Comparison of ENCODE assay signal across 15 cellular contexts in the genomic region with DNA sequence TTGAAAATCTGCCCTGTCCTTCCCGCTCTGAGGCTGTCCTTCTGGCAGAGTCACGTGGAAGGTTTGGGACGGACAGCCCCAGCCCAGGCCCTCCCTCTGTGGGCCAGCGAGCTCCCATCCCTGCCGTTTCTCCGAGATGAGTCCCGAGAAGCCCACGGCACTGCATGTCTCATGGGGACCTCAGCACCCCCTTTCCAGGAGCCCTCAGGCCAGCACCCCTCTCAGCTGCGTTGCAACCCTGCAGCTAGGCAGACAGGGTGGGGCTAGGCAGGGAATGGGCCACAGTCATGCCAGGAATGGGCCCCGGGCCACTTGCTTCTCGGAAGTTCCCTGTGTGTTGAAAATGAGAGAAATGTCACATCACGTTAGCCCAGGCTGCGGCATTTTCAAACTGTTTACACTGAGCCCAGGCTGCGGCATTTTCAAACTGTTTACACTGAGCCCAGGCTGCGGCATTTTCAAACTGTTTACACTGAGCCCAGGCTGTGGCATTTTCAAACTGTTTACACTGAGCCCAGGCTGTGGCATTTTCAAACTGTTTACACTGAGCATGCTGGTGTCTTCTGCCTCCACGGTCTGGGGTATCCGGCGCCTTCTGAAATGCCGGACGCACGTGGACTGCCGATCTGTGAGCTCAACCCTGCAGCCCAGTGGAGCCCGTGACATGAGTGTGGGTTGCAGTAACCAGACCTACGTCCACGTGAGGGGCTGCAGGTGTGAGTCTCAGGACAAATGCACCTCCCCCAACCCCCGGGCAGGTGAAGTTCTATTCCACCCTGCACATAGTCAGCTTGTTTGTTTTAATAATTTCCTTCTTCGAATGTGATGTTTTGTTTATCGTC. TPM values are rescaled to one million over a fixed set of nuclear protein-coding genes. Genes with fewer than 3 reads are reported as not detected.
DNase-seq lines count a peak whose midpoint lies in the region; ATAC-seq, FAIRE-seq and TF ChIP-seq lines count a peak whose summit lies in the region.
"Had no signal": no experiment of that assay in that cellular context is flagged by ENCODE, and none has a peak within 500 bp of the region (broad histone marks: within the 10 kb centered on the region; RNA-seq: fewer than 3 reads in every experiment).

No MANE protein-coding gene starts in this region.

- H3K4me1 ChIP-seq in astrocyte (ENCODE audit: insufficient read depth, low read length) (peaks cover 34% of the 10 kb centered on the region), H9 (ENCODE audit: insufficient read depth, low read length) (no peaks in the 10 kb centered on the region)
- H3K4me1 ChIP-seq: BE2C had no signal

- no peak overlapping the region for H2BK15ac ChIP-seq in H9 (ENCODE audit: low read depth, low read length)

- H3K79me1 ChIP-seq in H9 (ENCODE audit: insufficient read depth, low read depth, low read length, poor library complexity, severe bottlenecking) = no peaks in the 10 kb centered on the region

- H3K4me2 ChIP-seq in astrocyte (ENCODE audit: low read length) (no peak overlapping the region), H9 (ENCODE audit: insufficient read depth, insufficient read length, low read length) (no peak overlapping the region)

- H3K4me3 Mint-ChIP-seq in astrocyte (ENCODE audit: unreplicated experiment) = no peak overlapping the region
- no peak overlapping the region for H3K4me3 Mint-ChIP-seq in mesothelial cell of epicardium
- H3K4me3 Mint-ChIP-seq in H9 = no peak overlapping the region
- H3K4me3 Mint-ChIP-seq: immature natural killer cell had no signal

- H3K18ac ChIP-seq in H9 (ENCODE audit: insufficient read length, low read depth, low read length) = no peak overlapping the region

- H2AFZ ChIP-seq in astrocyte (ENCODE audit: low read depth, low read length) (no peak overlapping the region), H9 (ENCODE audit: low read length) (no peak overlapping the region)

- H4K20me1 ChIP-seq in astrocyte (ENCODE audit: insufficient read depth, low read length) = peaks cover 63% of the 10 kb centered on the region
- no peaks in the 10 kb centered on the region for H4K20me1 ChIP-seq in H9 (ENCODE audit: control insufficient read depth, insufficient read depth, insufficient read length)

- intact Hi-C loops in left ventricle myocardium superior (cut with micrococcal nuclease) = no loop called here

- H3K36me3 Mint-ChIP-seq in astrocyte (ENCODE audit: low read depth, unreplicated experiment) (peaks cover 3% of the 10 kb centered on the region), mesothelial cell of epicardium (no peaks in the 10 kb centered on the region), H9 (ENCODE audit: insufficient read depth in 1 of 3, low read depth in 3 of 3) (peaks cover 0 to 18% (median 7%) of the 10 kb centered on the region in 3 experiments; a peak in 5 of 7 replicates)
- H3K36me3 Mint-ChIP-seq: immature natural killer cell had no signal

- H3K9ac ChIP-seq in astrocyte (ENCODE audit: low read length) = peak overlapping the region; percentile 24
- H3K9ac ChIP-seq in H9 (ENCODE audit: extremely low read depth, insufficient read length, low read length) = no peak overlapping the region

- H3K4ac ChIP-seq in H9 (ENCODE audit: low read depth, low read length) = no peak overlapping the region

- no peak overlapping the region; the same call in none of the 2 replicates for H3K14ac ChIP-seq in H9 (ENCODE audit: insufficient read depth, low read length)

- no peak overlapping the region for H4K5ac ChIP-seq in H9 (ENCODE audit: insufficient read length, low read depth, low read length)

- H2BK120ac ChIP-seq in H9 (ENCODE audit: low read depth, low read length, poor library complexity, severe bottlenecking) = no peak overlapping the region

- peak overlapping the region; percentile 42 for H3K27ac ChIP-seq in astrocyte (ENCODE audit: low read depth, low read length)
- no peak overlapping the region for H3K27ac ChIP-seq in H9 (ENCODE audit: insufficient read length, low read depth, low read length)

- no peaks in the 10 kb centered on the region for H3K27me3 ChIP-seq in astrocyte (ENCODE audit: insufficient read depth, low read length)
- H3K27me3 ChIP-seq in H9 (ENCODE audit: insufficient read depth, low read length) = no peaks in the 10 kb centered on the region
- H3K27me3 ChIP-seq: BE2C, brain microvascular endothelial cell had no signal

- no peak overlapping the region for H3K4me3 ChIP-seq in astrocyte (ENCODE audit: insufficient read depth, low read depth, low read length)

- no peak overlapping the region for H2BK20ac ChIP-seq in H9 (ENCODE audit: low read depth, low read length, poor library complexity, severe bottlenecking)

- DNase-seq in AG20443 (ENCODE audit: low spot score) (peak; percentile 80), astrocyte (ENCODE audit: low read depth) (no peak), left ventricle myocardium superior (peak; percentile 77), renal cortical epithelial cell (ENCODE audit: low read depth) (peak; percentile 47), mesothelial cell of epicardium (ENCODE audit: low spot score in 2 of 2, unreplicated experiment in 2 of 2) (no peak), H9 (no peak)
- DNase-seq: BE2C, brain microvascular endothelial cell, GOT3, immature natural killer cell, NCI-H748 treated with DMSO at 0.1 percent for 48 hours had no signal

- peaks cover 73% of the 10 kb centered on the region for H3K79me2 ChIP-seq in astrocyte (ENCODE audit: insufficient read depth, low read length)
- peaks cover 4% of the 10 kb centered on the region; the same call in 1 of the 2 replicates for H3K79me2 ChIP-seq in H9 (ENCODE audit: insufficient read depth, low read length)

- H3T11ph ChIP-seq in H9 (ENCODE audit: low read length) = no peak overlapping the region

- peak; percentile 83 for ATAC-seq in left ventricle myocardium superior
- no peak for ATAC-seq in HG03139 (IDR thresholded peaks at IDR 0.05; ENCODE audit: unreplicated experiment)
- ATAC-seq in HG02642 (IDR thresholded peaks at IDR 0.05; ENCODE audit: poor library complexity, unreplicated experiment) = no peak

- H3K23me2 ChIP-seq in H9 (ENCODE audit: insufficient read length, low read depth, low read length, poor library complexity, severe bottlenecking) = no peaks in the 10 kb centered on the region

- no peak overlapping the region for H2AK5ac ChIP-seq in H9 (ENCODE audit: insufficient read length, low read length)

- H3K27me3 Mint-ChIP-seq in astrocyte (ENCODE audit: low read depth, unreplicated experiment) (peaks cover 2% of the 10 kb centered on the region), mesothelial cell of epicardium (ENCODE audit: low read depth) (peaks cover 2% of the 10 kb centered on the region), H9 (ENCODE audit: low read depth) (no peaks in the 10 kb centered on the region)

- TF ChIP-seq CTCF in astrocyte (IDR thresholded peaks at IDR 0.05; ENCODE audit: insufficient read depth, low read depth, low read length) = no peak
- no peak for TF ChIP-seq CTCF in mesothelial cell of epicardium (IDR thresholded peaks at IDR 0.05; ENCODE audit: unreplicated experiment)
- TF ChIP-seq CTCF in H9 (conservative IDR thresholded peaks at IDR 0.05) = no peak

- H3K9me3 Mint-ChIP-seq in astrocyte (ENCODE audit: unreplicated experiment) = no peaks in the 10 kb centered on the region
- no peaks in the 10 kb centered on the region for H3K9me3 Mint-ChIP-seq in mesothelial cell of epicardium
- peaks cover 0 to 3% of the 10 kb centered on the region in 2 experiments; a peak in 1 of 5 replicates for H3K9me3 Mint-ChIP-seq in H9
- H3K9me3 Mint-ChIP-seq: immature natural killer cell had no signal

- FAIRE-seq in astrocyte (lab: Jason Lieb, UNC) = no peak
- FAIRE-seq: GM12892 had no signal

- H3K9me3 ChIP-seq in astrocyte (ENCODE audit: insufficient read depth, low read depth, low read length) = no peaks in the 10 kb centered on the region
- no peaks in the 10 kb centered on the region for H3K9me3 ChIP-seq in H9 (ENCODE audit: control insufficient read depth, low read depth, low read length)

- no peak overlapping the region for H3K56ac ChIP-seq in H9 (ENCODE audit: insufficient read length, low read depth, low read length)

- peaks cover 3% of the 10 kb centered on the region for H3K36me3 ChIP-seq in astrocyte (ENCODE audit: insufficient read depth, low read length)
- H3K36me3 ChIP-seq: BE2C had no signal

- no peaks in the 10 kb centered on the region for H3K4me1 Mint-ChIP-seq in astrocyte (ENCODE audit: low read depth, unreplicated experiment)
- H3K4me1 Mint-ChIP-seq in mesothelial cell of epicardium = peaks cover 6% of the 10 kb centered on the region
- peaks cover 0 to 3% of the 10 kb centered on the region in 2 experiments; a peak in 1 of 4 replicates for H3K4me1 Mint-ChIP-seq in H9
- H3K4me1 Mint-ChIP-seq: immature natural killer cell had no signal

- no CpG with 5 or more reads among the region's 28 CpGs for WGBS in H9 (ENCODE audit: extremely low coverage, insufficient read length, low lambda C conversion rate)

- H4K8ac ChIP-seq in H9 (replicated peaks; ENCODE audit: insufficient read length, low read depth, low read length) = no peak overlapping the region

- H3K27ac Mint-ChIP-seq in astrocyte (ENCODE audit: unreplicated experiment) (no peak overlapping the region), mesothelial cell of epicardium (no peak overlapping the region), H9 (no peak overlapping the region; a peak in 1 of 7 replicates)
- H3K27ac Mint-ChIP-seq: immature natural killer cell had no signal

- H2BK12ac ChIP-seq in H9 (ENCODE audit: insufficient read length, low read depth, low read length) = no peak overlapping the region

- no peak overlapping the region for H2BK5ac ChIP-seq in H9 (ENCODE audit: insufficient read length, low read length)

- H4K91ac ChIP-seq in H9 (ENCODE audit: insufficient read length, low read depth, low read length) = no peak overlapping the region

- no peak overlapping the region for H3K23ac ChIP-seq in H9 (ENCODE audit: insufficient read length, low read depth, low read length)

RNA-seq across cellular contexts. Expression of a gene that starts 42.6 kb away (rescaled TPM):
- total RNA-seq in astrocyte = 10.0 and 10.6 TPM in 2 replicates
- 23.8 TPM for total RNA-seq in left ventricle myocardium superior
- total RNA-seq in renal cortical epithelial cell = 34.9 and 119 TPM in 2 replicates
- 16.7 to 18.3 TPM (median 17.8 TPM) in 3 replicates for total RNA-seq in mesothelial cell of epicardium
- 57.2 and 62.6 TPM in 2 replicates for total RNA-seq in H9 (2021)

RNA-seq across cellular contexts. Expression of a gene that starts 55.0 kb away (rescaled TPM):
- total RNA-seq in astrocyte (not detected in 2 replicates), left ventricle myocardium superior (not detected), renal cortical epithelial cell (not detected in 2 replicates), mesothelial cell of epicardium (not detected in 3 replicates), H9 (2021) (not detected in 2 replicates)
- total RNA-seq: HT1080 had no signal

Comparison
In these comparisons a context has a peak if more than half of its experiments do, and no peak if none do; other contexts are left out.
1. DNase-seq: peak in AG20443 (single experiment), left ventricle myocardium superior (single experiment) and renal cortical epithelial cell (single experiment); none in astrocyte (single experiment), mesothelial cell of epicardium (0 of 2) and H9 (single experiment).